In the genomic region with DNA sequence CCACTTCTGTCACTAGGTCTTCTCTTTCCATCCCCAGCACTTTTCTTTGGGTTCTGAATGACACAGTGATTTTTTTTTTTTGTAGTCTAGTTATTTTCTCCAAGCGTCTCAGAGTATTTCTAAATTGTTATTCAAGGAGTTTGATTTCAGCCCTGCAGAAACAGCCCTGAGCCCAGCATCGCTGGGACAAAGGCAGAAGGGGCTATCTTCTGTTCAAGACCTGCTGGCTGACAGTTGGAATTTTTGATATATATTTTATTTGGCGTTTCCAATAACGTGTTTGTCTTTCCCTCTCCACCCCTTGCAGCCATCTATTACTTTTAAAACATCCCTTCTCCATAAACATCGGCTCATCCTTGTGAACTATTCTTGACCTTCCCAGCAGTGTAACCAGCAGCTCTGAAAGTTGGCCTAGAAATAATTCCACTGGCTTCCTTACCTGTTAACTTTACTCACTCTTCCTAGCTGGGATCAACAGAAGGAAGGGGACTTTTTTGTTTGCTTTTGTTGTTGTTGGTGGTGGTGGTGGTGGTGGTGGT, we compare ENCODE assay signal across 20 cellular contexts. TPM values are rescaled to one million over a fixed set of nuclear protein-coding genes. Genes with fewer than 3 reads are reported as not detected.
DNase-seq lines count a peak whose midpoint lies in the region; ATAC-seq and TF ChIP-seq lines count a peak whose summit lies in the region.
"Had no signal": no experiment of that assay in that cellular context is flagged by ENCODE, and none has a peak within 500 bp of the region (broad histone marks: within the 10 kb centered on the region; RNA-seq: fewer than 3 reads in every experiment).

No MANE protein-coding gene starts in this region.

- intact Hi-C loops in heart right ventricle (cut with DNase I), result loop anchor here in 6 of 10 donors (2.0 to 10.0 kb wide), 9 partner anchors 219 to 1591 kb away; partner anchors contain the start of gene CDIN1 (in 2 of the 6)
- intact Hi-C loops in left ventricle myocardium superior (cut with micrococcal nuclease), result no loop called here
- intact Hi-C loops in uterus (cut with DNase I; ENCODE audit: low total_unique reads), result no loop called here

- H3K4me1 Mint-ChIP-seq in neural crest cell, result peaks cover 61% of the 10 kb centered on the region

- H3K4me3 ChIP-seq in heart right ventricle (peak overlapping the region in 1 of 10 donors; percentile 44), fibroblast of mammary gland (ENCODE audit: control insufficient read depth, low read depth, low read length) (peak overlapping the region; percentile 45), uterus (peak overlapping the region; percentile 39 to 52), HAP-1 (no peak overlapping the region)
- H3K4me3 ChIP-seq: A549 had no signal

- DNase-seq in heart right ventricle, result no peak
- no peak for DNase-seq in left ventricle myocardium superior
- DNase-seq in fibroblast of mammary gland (ENCODE audit: low read depth), result no peak
- DNase-seq in neural crest cell (ENCODE audit: low read depth, low spot score), result no peak
- no peak for DNase-seq in uterus
- no peak for DNase-seq in SHP77 treated with DMSO at 0.1 percent for 48 hours (lab: John Stamatoyannopoulos, UW)
- DNase-seq in HAP-1 (ENCODE audit: low spot score in 2 of 2), result no peak
- DNase-seq: activated CD4-positive, alpha-beta T cell treated with anti-CD3 and anti-CD28 coated beads for 1 hour; activated CD8-positive, alpha-beta memory T cell treated with anti-CD3 and anti-CD28 coated beads for 24 hours; activated naive CD4-positive, alpha-beta T cell treated with anti-CD3 and anti-CD28 coated beads, Interleukin-2, amount 10 ng/mL, durations not matched to agents 7 days and 5 days; cortex of kidney; NCI-H1048; NCI-H2107; SW 1271 had no signal

- TF ChIP-seq POLR2A in uterus (IDR thresholded peaks at IDR 0.05), result no peak

- peaks cover 0 to 100% (median 56%) of the 10 kb centered on the region in 7 donors for H3K27me3 ChIP-seq in heart right ventricle
- H3K27me3 ChIP-seq in uterus, result no peaks in the 10 kb centered on the region
- H3K27me3 ChIP-seq in HAP-1 (ENCODE audit: low read depth), result no peaks in the 10 kb centered on the region
- H3K27me3 ChIP-seq: ascending aorta, BE2C had no signal

- H3K4me1 ChIP-seq in heart right ventricle (peaks cover 0 to 25% (median 13%) of the 10 kb centered on the region in 9 donors), uterus (no peaks in the 10 kb centered on the region), HAP-1 (peaks cover 17% of the 10 kb centered on the region)
- H3K4me1 ChIP-seq: A549 had no signal

- no peaks in the 10 kb centered on the region for H3K36me3 ChIP-seq in heart right ventricle
- H3K36me3 ChIP-seq in uterus, result no peaks in the 10 kb centered on the region
- no peaks in the 10 kb centered on the region; the same call in 1 of the 2 replicates for H3K36me3 ChIP-seq in HAP-1 (replicated peaks)
- H3K36me3 ChIP-seq: ascending aorta, BE2C had no signal

- H3K27me3 Mint-ChIP-seq in neural crest cell (ENCODE audit: low read depth), result peaks cover 100% of the 10 kb centered on the region

- H3K27ac Mint-ChIP-seq in neural crest cell (ENCODE audit: unreplicated experiment), result no peak overlapping the region
- H3K27ac Mint-ChIP-seq: activated T-cell treated with anti-CD3 and anti-CD28 coated beads, Interleukin-2, amount 50 U/mL, for 72 hours had no signal

- ATAC-seq in heart right ventricle (no peak), left ventricle myocardium superior (no peak), HG03135 (IDR thresholded peaks at IDR 0.05; ENCODE audit: unreplicated experiment) (no peak)
- ATAC-seq: A549; activated T-cell treated with anti-CD3 and anti-CD28 coated beads, Interleukin-2, amount 50 U/mL, for 72 hours; HCT116 had no signal

- 34 to 44% methylated on average over 5 of the region's 5 CpGs for WGBS in heart right ventricle, 2 donors

- in situ Hi-C loops in HAP-1 (cut with MboI; ENCODE audit: low sequenced_read_pairs), result loop anchor here (10.0 to 25.0 kb wide), 3 partner anchors 221 to 1344 kb away; no protein-coding TSS in a partner anchor

- H3K27ac ChIP-seq in heart right ventricle, result peak overlapping the region in 8 of 10 donors; percentile 3 to 97 (median 66)
- H3K27ac ChIP-seq in uterus, result peak overlapping the region; percentile 97
- H3K27ac ChIP-seq: A549, ascending aorta had no signal

- no peaks in the 10 kb centered on the region for H3K36me3 Mint-ChIP-seq in neural crest cell (ENCODE audit: low read depth)

- H3K9me3 ChIP-seq in heart right ventricle, result no peaks in the 10 kb centered on the region
- H3K9me3 ChIP-seq in uterus, result no peaks in the 10 kb centered on the region
- H3K9me3 ChIP-seq in HAP-1, result no peaks in the 10 kb centered on the region
- H3K9me3 ChIP-seq: A549, ascending aorta, BE2C had no signal

- H3K9me3 Mint-ChIP-seq in neural crest cell, result no peaks in the 10 kb centered on the region

- TF ChIP-seq CTCF in heart right ventricle (IDR thresholded peaks at IDR 0.05) (no peak), fibroblast of mammary gland (conservative IDR thresholded peaks at IDR 0.05; ENCODE audit: control insufficient read depth, insufficient read depth, low read depth, low read length) (no peak), neural crest cell (conservative IDR thresholded peaks at IDR 0.05) (no peak), uterus (IDR thresholded peaks at IDR 0.05) (no peak)

- H3K4me3 Mint-ChIP-seq in neural crest cell, result peak overlapping the region; percentile 87
- H3K4me3 Mint-ChIP-seq: activated naive CD4-positive, alpha-beta T cell treated with anti-CD3 and anti-CD28 coated beads, Interleukin-2, amount 10 ng/mL, durations not matched to agents 7 days and 5 days; activated T-cell treated with anti-CD3 and anti-CD28 coated beads, Interleukin-2, amount 50 U/mL, for 72 hours had no signal

RNA-seq across cellular contexts. Expression of gene MEIS2, which starts 5.5 kb away (rescaled TPM):
- 10 to 100 TPM; 34.0 to 64.5 (median 48.5) TPM for total RNA-seq in heart right ventricle
- polyA plus RNA-seq in heart right ventricle, result 10 to 100 TPM; 21.1 to 50.1 TPM
- total RNA-seq in left ventricle myocardium superior, result 44.9 TPM
- 58.5 and 59.5 TPM in 2 replicates for total RNA-seq in neural crest cell
- 100 to 1,000 TPM in 2 of 4 donors, 10 to 100 TPM in 2; 84.0 to 184 (median 112) TPM for total RNA-seq in uterus

Comparison
In these comparisons a context has a peak if more than half of its experiments do, and no peak if none do; other contexts are left out.
1. intact Hi-C loops: an anchor here in heart right ventricle (2.0 to 10.0 kb wide); none called in left ventricle myocardium superior and uterus.